In the genomic region with DNA sequence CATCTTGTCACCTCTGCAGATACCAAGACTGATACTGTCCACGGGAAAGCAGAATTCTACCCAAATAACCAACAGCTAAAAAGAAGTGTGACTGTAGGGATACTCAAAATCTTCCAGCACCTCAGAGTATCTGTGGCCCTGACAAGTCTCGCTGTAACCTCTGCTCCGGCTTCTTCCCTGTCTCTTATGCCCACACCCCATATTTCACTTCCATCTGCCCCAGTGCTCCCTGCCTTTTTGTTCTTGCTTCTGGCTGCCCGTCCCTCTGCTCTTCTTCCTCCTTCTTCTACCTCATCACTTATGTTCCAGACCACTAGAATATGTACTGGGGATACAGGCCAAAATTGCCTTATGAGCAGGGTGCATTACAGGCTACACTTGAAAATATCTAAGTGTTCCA, we compare ENCODE assay signal across 25 cellular contexts. TPM values are rescaled to one million over a fixed set of nuclear protein-coding genes. Genes with fewer than 3 reads are reported as not detected.
A peak's percentile ranks its signal among the peaks of the same experiment; 100 is the strongest.
DNase-seq lines count a peak whose midpoint lies in the region; ATAC-seq and TF ChIP-seq lines count a peak whose summit lies in the region.
"Had no signal": no experiment of that assay in that cellular context is flagged by ENCODE, and none has a peak within 500 bp of the region (broad histone marks: within the 10 kb centered on the region; RNA-seq: fewer than 3 reads in every experiment).

No MANE protein-coding gene starts in this region.

- DNase-seq in Right ventricle myocardium superior (no peak), Right ventricle myocardium inferior (ENCODE audit: missing footprints) (no peak), tibial artery (no peak), midbrain (lab: John Stamatoyannopoulos, UW) (no peak), NCI-H510A treated with DMSO at 0.1 percent for 48 hours (lab: John Stamatoyannopoulos, UW) (no peak)
- DNase-seq: AML-193; CD4-positive, alpha-beta memory T cell; CD4-positive, CD25-positive, alpha-beta regulatory T cell; CD8-positive, alpha-beta memory T cell; COR-L47; DMS 273 treated with DMSO at 0.1 percent for 48 hours; DMS153; DMS53; DMS79; DND-41; EL; GDM1 had no signal

- H3K4me1 Mint-ChIP-seq in dendritic cell treated with granulocyte-macrophage colony-stimulating factor and Interleukin-4, amounts not matched to agents 40 ng/mL and 50 ng/mL, for 4 days (ENCODE audit: low read depth) = peaks cover 20% of the 10 kb centered on the region
- H3K4me1 Mint-ChIP-seq: CD4-positive, alpha-beta memory T cell; CD8-positive, alpha-beta memory T cell had no signal

- H3K27me3 ChIP-seq in tibial artery = no peaks in the 10 kb centered on the region
- H3K27me3 ChIP-seq: BLaER1 treated with 17β-estradiol and CSF1 and Interleukin-3, amounts not matched to agents 10 nM and 100 nM had no signal

- peaks cover 0 to 76% (median 13%) of the 10 kb centered on the region in 4 donors for H3K4me1 ChIP-seq in tibial artery
- H3K4me1 ChIP-seq: A549 had no signal

- H3K27me3 Mint-ChIP-seq in dendritic cell treated with granulocyte-macrophage colony-stimulating factor and Interleukin-4, amounts not matched to agents 40 ng/mL and 50 ng/mL, for 4 days = no peaks in the 10 kb centered on the region

- no peaks in the 10 kb centered on the region for H3K9me3 ChIP-seq in tibial artery
- H3K9me3 ChIP-seq: A549 had no signal

- peak overlapping the region; percentile 10 for H3K4me3 Mint-ChIP-seq in dendritic cell treated with granulocyte-macrophage colony-stimulating factor and Interleukin-4, amounts not matched to agents 40 ng/mL and 50 ng/mL, for 4 days
- H3K4me3 Mint-ChIP-seq: B cell; CD4-positive, alpha-beta memory T cell; CD4-positive, CD25-positive, alpha-beta regulatory T cell; CD8-positive, alpha-beta memory T cell had no signal

- no peak for TF ChIP-seq CTCF in tibial artery (IDR thresholded peaks at IDR 0.05)

- no peak overlapping the region for H3K4me3 ChIP-seq in tibial artery
- H3K4me3 ChIP-seq: A549; BLaER1 treated with 17β-estradiol and CSF1 and Interleukin-3, amounts not matched to agents 10 nM and 100 nM; GM12878 had no signal

- peak overlapping the region; percentile 47 to 83 for H3K27ac ChIP-seq in tibial artery
- H3K27ac ChIP-seq: 22Rv1; A549; BLaER1 treated with 17β-estradiol and CSF1 and Interleukin-3, amounts not matched to agents 10 nM and 100 nM; C4-2B had no signal

- intact Hi-C loops in Right ventricle myocardium superior (cut with DNase I) = no loop called here
- intact Hi-C loops in Right ventricle myocardium inferior (cut with DNase I) = no loop called here
- intact Hi-C loops in dendritic cell treated with granulocyte-macrophage colony-stimulating factor and Interleukin-4, amounts not matched to agents 40 ng/mL and 50 ng/mL, for 4 days (cut with micrococcal nuclease) = no loop called here
- intact Hi-C loops in tibial artery (cut with DNase I; ENCODE audit: low total_unique reads) = no loop called here

- no peaks in the 10 kb centered on the region for H3K36me3 Mint-ChIP-seq in dendritic cell treated with granulocyte-macrophage colony-stimulating factor and Interleukin-4, amounts not matched to agents 40 ng/mL and 50 ng/mL, for 4 days (ENCODE audit: low read depth)
- H3K36me3 Mint-ChIP-seq: CD4-positive, alpha-beta memory T cell; CD4-positive, CD25-positive, alpha-beta regulatory T cell; CD8-positive, alpha-beta memory T cell had no signal

- H3K36me3 ChIP-seq in tibial artery = peaks cover 0 to 11% (median 0%) of the 10 kb centered on the region in 3 donors
- H3K36me3 ChIP-seq: BLaER1 treated with 17β-estradiol and CSF1 and Interleukin-3, amounts not matched to agents 10 nM and 100 nM had no signal

- ATAC-seq in Right ventricle myocardium superior (ENCODE audit: poor library complexity) (peak; percentile 34), Right ventricle myocardium inferior (no peak), GM21447 (IDR thresholded peaks at IDR 0.05; ENCODE audit: unreplicated experiment) (no peak)
- ATAC-seq: A549, GM12878 had no signal

- peak overlapping the region; percentile 76 for H3K27ac Mint-ChIP-seq in dendritic cell treated with granulocyte-macrophage colony-stimulating factor and Interleukin-4, amounts not matched to agents 40 ng/mL and 50 ng/mL, for 4 days
- H3K27ac Mint-ChIP-seq: B cell; CD8-positive, alpha-beta memory T cell had no signal

- H3K9me3 Mint-ChIP-seq in dendritic cell treated with granulocyte-macrophage colony-stimulating factor and Interleukin-4, amounts not matched to agents 40 ng/mL and 50 ng/mL, for 4 days = no peaks in the 10 kb centered on the region
- H3K9me3 Mint-ChIP-seq: CD8-positive, alpha-beta memory T cell had no signal

RNA-seq across cellular contexts. Expression of gene CRTAP, which starts 45.4 kb away (rescaled TPM):
- total RNA-seq in Right ventricle myocardium superior = 80.7 TPM
- total RNA-seq in Right ventricle myocardium inferior = 93.4 TPM

RNA-seq across cellular contexts. Expression of gene SUSD5, which starts 59.4 kb away (rescaled TPM):
- total RNA-seq in Right ventricle myocardium superior (2.4 TPM), Right ventricle myocardium inferior (2.8 TPM)
- total RNA-seq: CD4-positive, alpha-beta memory T cell; CD4-positive, CD25-positive, alpha-beta regulatory T cell; CD8-positive, alpha-beta memory T cell had no signal
